ENCODE assay signal across 10 cellular contexts in genomic region chr11:27717377-27717776, GRCh38.
DNase-seq lines count a peak whose midpoint lies in the region; ATAC-seq and TF ChIP-seq lines count a peak whose summit lies in the region.
"Had no signal": no experiment of that assay in that cellular context is flagged by ENCODE, and none has a peak within 500 bp of the region (broad histone marks: within the 10 kb centered on the region; RNA-seq: fewer than 3 reads in every experiment).

No MANE protein-coding gene starts in this region.

- H3K27me3 ChIP-seq in RWPE2 (ENCODE audit: insufficient read depth, poor library complexity, severe bottlenecking): peaks cover 25% of the 10 kb centered on the region

- H3K36me3 ChIP-seq in RWPE2 (ENCODE audit: low read depth): no peaks in the 10 kb centered on the region

- no peak for ATAC-seq in RWPE2 (ENCODE audit: low read depth)

- H3K4me3 ChIP-seq in AG04449 (ENCODE audit: low read depth, low read length) (no peak overlapping the region; the same call in 1 of the 2 replicates), RWPE2 (ENCODE audit: severe bottlenecking) (no peak overlapping the region), foreskin fibroblast (ENCODE audit: low read depth in 1 of 2, low read length in 2 of 2) (peak overlapping the region in 1 of 2 donors; percentile 52)

- CTCF ChIA-PET in AG04449 (lab: Yijun Ruan, JAX): interaction anchor here (0.7 to 7.7 kb wide), 28 partner anchors 8 to 1617 kb away, joined by 3 to 132 read pairs (median 4); partner anchors contain the start of genes BDNF, KIF18A and METTL15
- CTCF ChIA-PET in HEK293T (lab: Yijun Ruan, JAX): interaction anchor here (0.8 to 2.1 kb wide), 5 partner anchors 12 to 33 kb away, joined by 3 to 16 read pairs (median 5); partner anchors contain the start of gene BDNF

- no peaks in the 10 kb centered on the region for H3K9me3 ChIP-seq in RWPE2 (ENCODE audit: severe bottlenecking)

- TF ChIP-seq CTCF in AG04449 (IDR thresholded peaks at IDR 0.05; ENCODE audit: insufficient read depth, low read length, missing control alignments) (peak; percentile 5), GM12874 (IDR thresholded peaks at IDR 0.05; ENCODE audit: insufficient read depth, low read depth, low read length) (peak; percentile 23; the same call in 1 of the 2 replicates), RWPE2 (IDR thresholded peaks at IDR 0.05; ENCODE audit: poor library complexity, severe bottlenecking) (peak; percentile 48), foreskin fibroblast (IDR thresholded peaks at IDR 0.05; ENCODE audit: low read depth, low read length) (peak; percentile 31)

- DNase-seq in AG04449 (ENCODE audit: low read depth, low spot score): no peak
- no peak for DNase-seq in RWPE2 (ENCODE audit: low spot score)
- peak in 1 of 2 donors; percentile 25 for DNase-seq in foreskin fibroblast
- DNase-seq in NCI-H2196 treated with DMSO at 0.1 percent for 48 hours (lab: John Stamatoyannopoulos, UW; ENCODE audit: unreplicated experiment): no peak
- no peak for DNase-seq in activated T-cell treated with anti-CD3 and anti-CD28 coated beads for 4 hours
- no peak for DNase-seq in HEK293T (ENCODE audit: extremely low spot score)
- no peak for DNase-seq in NCI-H187 (lab: John Stamatoyannopoulos, UW)
- DNase-seq: activated CD4-positive, CD25-positive, alpha-beta regulatory T cell treated with anti-CD3 and anti-CD28 coated beads, Interleukin-2, amount 50 U/mL, for 72 hours; NCI-H510A treated with DMSO at 0.1 percent for 48 hours had no signal

- no peaks in the 10 kb centered on the region for H3K4me1 ChIP-seq in RWPE2 (ENCODE audit: insufficient read depth, poor library complexity, severe bottlenecking)

- H3K27ac ChIP-seq in RWPE2 (ENCODE audit: poor library complexity, severe bottlenecking): no peak overlapping the region

- POLR2A ChIA-PET in AG04449 (lab: Yijun Ruan, JAX): interaction anchor here (0.7 to 1.9 kb wide), 5 partner anchors 17 to 391 kb away, joined by 3 to 9 read pairs (median 3); partner anchors contain the start of genes BDNF, KIF18A and METTL15
- POLR2A ChIA-PET in HEK293T (lab: Yijun Ruan, JAX): interaction anchor here (3.4 kb wide), 1 partner anchor 16 kb away, joined by 20 read pairs; the partner anchor contains the start of gene BDNF

TF ChIP-seq in HEK293T, 16 proteins besides CTCF, POLR2A, EP300 and RAD21:
- TF ChIP-seq FOXA1 (IDR thresholded peaks at IDR 0.05) (no peak), FOXM1 (IDR thresholded peaks at IDR 0.05; ENCODE audit: borderline replicate concordance) (no peak), HDGF (IDR thresholded peaks at IDR 0.05; ENCODE audit: borderline replicate concordance) (no peak), SP1 (IDR thresholded peaks at IDR 0.05) (no peak), FOXK2 (IDR thresholded peaks at IDR 0.05) (no peak), LEF1 (IDR thresholded peaks at IDR 0.05; ENCODE audit: borderline replicate concordance) (no peak), NFRKB (IDR thresholded peaks at IDR 0.05) (no peak), L3MBTL2 (conservative IDR thresholded peaks at IDR 0.05) (no peak), PKNOX1 (IDR thresholded peaks at IDR 0.05) (no peak)
